In genomic region chr12:38664661-38665269, GRCh38 we compare ENCODE assay signal across 8 cellular contexts.
DNase-seq lines count a peak whose midpoint lies in the region; ATAC-seq and TF ChIP-seq lines count a peak whose summit lies in the region.

No MANE protein-coding gene starts in this region.

- H3K9ac ChIP-seq in endodermal cell (ENCODE audit: extremely low read depth, low read length, poor library complexity, severe bottlenecking): no peak overlapping the region

- no peak overlapping the region for H3K27ac Mint-ChIP-seq in endodermal cell

- no peak overlapping the region for H3K4me3 Mint-ChIP-seq in endodermal cell

- H3K4me1 ChIP-seq in endodermal cell (ENCODE audit: control insufficient read depth, insufficient read depth, low read length) (peaks cover 2% of the 10 kb centered on the region), upper lobe of left lung (no peaks in the 10 kb centered on the region)

- TF ChIP-seq CTCF in endodermal cell (conservative IDR thresholded peaks at IDR 0.05) (peak; percentile 85), upper lobe of left lung (IDR thresholded peaks at IDR 0.05) (peak in 4 of 6 experiments; percentile 17 to 34 (median 26))

- H3K27me3 Mint-ChIP-seq in endodermal cell (ENCODE audit: insufficient read depth): no peaks in the 10 kb centered on the region

- H3K27ac ChIP-seq in endodermal cell (ENCODE audit: low read depth, low read length) (no peak overlapping the region), upper lobe of left lung (no peak overlapping the region)

- H3K4me3 ChIP-seq in endodermal cell (ENCODE audit: low read length): no peak overlapping the region
- no peak overlapping the region for H3K4me3 ChIP-seq in upper lobe of left lung

- peak; percentile 83 for ATAC-seq in GM21381 (IDR thresholded peaks at IDR 0.05; ENCODE audit: unreplicated experiment)
- ATAC-seq in upper lobe of left lung (ENCODE audit: low FRiP score in 2 of 2): no peak

- H3K9me3 ChIP-seq in endodermal cell (ENCODE audit: control insufficient read depth, low read length) (peaks cover 7% of the 10 kb centered on the region), upper lobe of left lung (peaks cover 0 to 15% (median 9%) of the 10 kb centered on the region in 4 donors)

- peaks cover 11% of the 10 kb centered on the region for H3K36me3 Mint-ChIP-seq in endodermal cell (ENCODE audit: low read depth)

- peak; percentile 64 for DNase-seq in DMS53 (lab: John Stamatoyannopoulos, UW)
- peak; percentile 18 to 51 for DNase-seq in Kasumi-1 (lab: John Stamatoyannopoulos, UW)
- DNase-seq in endodermal cell: peak; percentile 73
- DNase-seq in upper lobe of left lung: no peak
- no peak for DNase-seq in activated CD8-positive, alpha-beta memory T cell treated with anti-CD3 and anti-CD28 coated beads, Interleukin-2, amount 50 U/mL, for 4 hours
- DNase-seq in DMS153 treated with DMSO at 0.1 percent for 48 hours (lab: John Stamatoyannopoulos, UW; ENCODE audit: unreplicated experiment): no peak
- no peak for DNase-seq in COLO829 (ENCODE audit: low spot score)

- peaks cover 6% of the 10 kb centered on the region for H3K4me1 Mint-ChIP-seq in endodermal cell

- peaks cover 22% of the 10 kb centered on the region for H3K9me3 Mint-ChIP-seq in endodermal cell

- H3K36me3 ChIP-seq in endodermal cell (ENCODE audit: control insufficient read depth, insufficient read depth, low read length) (no peaks in the 10 kb centered on the region), upper lobe of left lung (no peaks in the 10 kb centered on the region)

- no peak for TF ChIP-seq POLR2A in upper lobe of left lung (IDR thresholded peaks at IDR 0.05)

- TF ChIP-seq EP300 in upper lobe of left lung (IDR thresholded peaks at IDR 0.05): no peak

- H3K27me3 ChIP-seq in endodermal cell (ENCODE audit: control insufficient read depth, insufficient read depth, low read length, poor library complexity, severe bottlenecking): no peaks in the 10 kb centered on the region
- H3K27me3 ChIP-seq in upper lobe of left lung: no peaks in the 10 kb centered on the region

Comparison
In these comparisons a context has a peak if more than half of its experiments do, and no peak if none do; other contexts are left out.
1. DNase-seq: peak in DMS53 (single experiment), Kasumi-1 (2 of 2) and endodermal cell (single experiment); none in upper lobe of left lung (0 of 2), activated CD8-positive, alpha-beta memory T cell treated with anti-CD3 and anti-CD28 coated beads, Interleukin-2, amount 50 U/mL, for 4 hours (single experiment), DMS153 treated with DMSO at 0.1 percent for 48 hours (single experiment) and COLO829 (single experiment).